Comparison of ENCODE assay signal across 8 cellular contexts in genomic region chrX:129957241-129958099, GRCh38. TPM values are rescaled to one million over a fixed set of nuclear protein-coding genes. Genes with fewer than 3 reads are reported as not detected.
DNase-seq lines count a peak whose midpoint lies in the region; ATAC-seq and TF ChIP-seq lines count a peak whose summit lies in the region.

No MANE protein-coding gene starts in this region.

- peak overlapping the region; percentile 74 for H3K27ac ChIP-seq in left ventricle myocardium inferior (replicated peaks)
- H3K27ac ChIP-seq in rectal smooth muscle tissue (ENCODE audit: low read depth, low read length): peak overlapping the region; percentile 51

- intact Hi-C loops in left ventricle myocardium inferior (cut with micrococcal nuclease): no loop called here

- peaks cover 6% of the 10 kb centered on the region for H3K4me1 ChIP-seq in NT2/D1 (ENCODE audit: insufficient read depth, insufficient read length)
- H3K4me1 ChIP-seq in left ventricle myocardium inferior: peaks cover 5% of the 10 kb centered on the region
- H3K4me1 ChIP-seq in rectal smooth muscle tissue (ENCODE audit: control insufficient read depth, insufficient read depth, low read length): no peaks in the 10 kb centered on the region

- ATAC-seq in GM19035 (IDR thresholded peaks at IDR 0.05; ENCODE audit: unreplicated experiment) (peak; percentile 58), HG03139 (IDR thresholded peaks at IDR 0.05; ENCODE audit: unreplicated experiment) (peak; percentile 61)

- H3K4me3 ChIP-seq in NT2/D1 (ENCODE audit: insufficient read length, low read depth): peak overlapping the region; percentile 26
- peak overlapping the region; percentile 64 for H3K4me3 ChIP-seq in left ventricle myocardium inferior
- peak overlapping the region; percentile 63 for H3K4me3 ChIP-seq in rectal smooth muscle tissue (ENCODE audit: low read length)

- TF ChIP-seq CTCF in left ventricle myocardium inferior (IDR thresholded peaks at IDR 0.05; ENCODE audit: borderline replicate concordance): no peak

- H3K9me3 ChIP-seq in NT2/D1 (ENCODE audit: insufficient read depth, low read length) (no peaks in the 10 kb centered on the region), left ventricle myocardium inferior (replicated peaks) (no peaks in the 10 kb centered on the region)

- H3K36me3 ChIP-seq in NT2/D1 (ENCODE audit: insufficient read depth, insufficient read length, low read length) (no peaks in the 10 kb centered on the region), left ventricle myocardium inferior (no peaks in the 10 kb centered on the region), rectal smooth muscle tissue (ENCODE audit: control insufficient read depth, insufficient read depth, low read length) (no peaks in the 10 kb centered on the region)

- H3K9ac ChIP-seq in NT2/D1 (ENCODE audit: insufficient read length, low read depth) (peak overlapping the region; percentile 21), rectal smooth muscle tissue (ENCODE audit: low read length) (no peak overlapping the region)

- peaks cover 48% of the 10 kb centered on the region for H3K27me3 ChIP-seq in NT2/D1 (ENCODE audit: insufficient read depth, insufficient read length)
- H3K27me3 ChIP-seq in left ventricle myocardium inferior (ENCODE audit: low read depth): no peaks in the 10 kb centered on the region
- H3K27me3 ChIP-seq in rectal smooth muscle tissue (ENCODE audit: control insufficient read depth, insufficient read depth, low read length): peaks cover 3% of the 10 kb centered on the region

- DNase-seq in COLO668 (lab: John Stamatoyannopoulos, UW; ENCODE audit: unreplicated experiment) (peak; percentile 76), NT2/D1 (ENCODE audit: low read depth, low spot score) (no peak), left ventricle myocardium inferior (peak; percentile 67), mesenteric fat pad (ENCODE audit: low spot score) (no peak)
- peak; percentile 38 for DNase-seq in activated naive CD4-positive, alpha-beta T cell treated with anti-CD3 and anti-CD28 coated beads, Interleukin-2, amount 50 U/mL, for 16 hours

RNA-seq across cellular contexts. Expression of gene BCORL1, which starts 25.0 kb away (rescaled TPM):
- 8.2 TPM for total RNA-seq in left ventricle myocardium inferior
- total RNA-seq in mesenteric fat pad: 42.5 TPM

RNA-seq across cellular contexts. Expression of gene UTP14A, which starts 51.5 kb away (rescaled TPM):
- total RNA-seq in left ventricle myocardium inferior (7.5 TPM), mesenteric fat pad (22.5 TPM)

Comparison
In these comparisons a context has a peak if more than half of its experiments do, and no peak if none do; other contexts are left out.
1. DNase-seq: peak in COLO668 (single experiment), activated naive CD4-positive, alpha-beta T cell treated with anti-CD3 and anti-CD28 coated beads, Interleukin-2, amount 50 U/mL, for 16 hours (single experiment) and left ventricle myocardium inferior (single experiment); none in NT2/D1 (single experiment) and mesenteric fat pad (single experiment).
2. Peak in every context shown above with its lines, with median percentiles within 50 percentile points of each other: H3K4me3 ChIP-seq.